20 cellular contexts compared by ENCODE assay signal in the genomic region with DNA sequence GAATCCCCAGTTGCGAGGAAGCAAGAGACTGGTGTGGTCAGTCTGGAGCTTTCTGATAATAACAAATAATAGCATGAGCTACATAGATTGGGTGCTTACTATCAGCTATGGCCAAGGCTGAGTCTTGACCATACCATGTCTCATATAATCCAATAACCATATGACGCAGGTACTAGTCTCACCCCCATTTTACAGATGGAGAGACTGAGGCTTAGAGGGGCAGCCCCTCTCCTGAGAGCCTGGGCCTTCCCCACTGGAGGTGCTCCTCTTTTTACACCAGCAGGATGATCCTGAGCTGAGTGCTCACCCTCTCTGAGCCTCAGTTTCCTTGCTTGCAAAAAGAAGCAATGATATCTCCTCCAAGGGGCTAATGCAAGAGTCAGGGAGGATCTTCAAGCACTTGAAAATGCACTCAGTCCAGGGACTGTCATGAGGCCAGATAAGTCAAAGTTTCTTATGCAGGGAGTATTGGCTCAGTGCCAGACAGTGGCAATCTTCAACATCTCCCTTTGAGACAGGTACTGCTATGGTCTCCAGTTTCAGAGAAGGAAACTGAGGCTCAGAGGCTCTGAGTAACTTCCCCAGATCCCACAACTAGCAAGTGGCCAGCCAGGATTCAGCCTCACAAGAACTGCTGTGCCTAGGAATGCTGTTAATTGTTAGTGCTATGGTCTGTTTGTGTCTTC.
"Had no signal": no experiment of that assay in that cellular context is flagged by ENCODE, and none has a peak within 500 bp of the region (broad histone marks: within the 10 kb centered on the region; RNA-seq: fewer than 3 reads in every experiment).

No MANE protein-coding gene starts in this region.

- H3K36me3 ChIP-seq: adrenal gland, ascending aorta, brain microvascular endothelial cell, sigmoid colon, transverse colon had no signal

- H3K4me2 ChIP-seq: smooth muscle cell had no signal

- H3K27ac ChIP-seq: adrenal gland, ascending aorta, brain microvascular endothelial cell, coronary artery, epithelial cell of prostate, foreskin keratinocyte, sigmoid colon, transverse colon had no signal

- H3K27me3 ChIP-seq: adrenal gland, ascending aorta, brain microvascular endothelial cell, foreskin keratinocyte, sigmoid colon, transverse colon had no signal

- ATAC-seq: activated T-cell treated with anti-CD3 and anti-CD28 coated beads, Interleukin-2, amount 50 U/mL, for 4 hours; stimulated activated memory B cell treated with anti-CD40 and anti-IgM and Interleukin-4, amounts not matched to agents 10 μg/mL and 1 μg/mL and 100 μg/mL, for 72 hours had no signal

- H3K4me1 ChIP-seq: adrenal gland, ascending aorta, foreskin keratinocyte, sigmoid colon, transverse colon had no signal

- H3K4me3 ChIP-seq: adrenal gland, ascending aorta, coronary artery, sigmoid colon, smooth muscle cell, transverse colon had no signal

- FAIRE-seq: keratinocyte, TTC549 had no signal

- DNase-seq: activated B cell treated with CpG ODN at 0.5 μM for 24 hours; activated CD4-positive, alpha-beta T cell treated with anti-CD3 and anti-CD28 coated beads for 4 hours; activated CD4-positive, alpha-beta T cell treated with anti-CD3 and anti-CD28 coated beads, Interleukin-2, amount 50 U/mL, for 48 hours; activated CD8-positive, alpha-beta memory T cell treated with anti-CD3 and anti-CD28 coated beads, Interleukin-2, amount 50 U/mL, for 48 hours; activated naive CD4-positive, alpha-beta T cell; activated T-cell treated with anti-CD3 and anti-CD28 coated beads, Interleukin-2, amount 50 U/mL, for 4 hours; adrenal gland; brain microvascular endothelial cell; foreskin keratinocyte; left colon; sigmoid colon; stimulated activated CD4-positive, alpha-beta T cell treated with anti-CD3 and anti-CD28 coated beads, Interleukin-15, amount 100 ng/mL, for 24 hours; transverse colon had no signal

- H3K9me3 ChIP-seq: adrenal gland, ascending aorta, sigmoid colon, transverse colon had no signal
